8 cellular contexts compared by ENCODE assay signal in genomic region chr6:27251672-27252251, GRCh38. TPM values are rescaled to one million over a fixed set of nuclear protein-coding genes. Genes with fewer than 3 reads are reported as not detected.
A peak's percentile ranks its signal among the peaks of the same experiment; 100 is the strongest.
DNase-seq lines count a peak whose midpoint lies in the region; ATAC-seq, FAIRE-seq and TF ChIP-seq lines count a peak whose summit lies in the region.

No MANE protein-coding gene starts in this region.

- no peaks in the 10 kb centered on the region for H3K36me3 ChIP-seq in GM06990 (ENCODE audit: control insufficient read depth, insufficient read depth, low read length)
- no peaks in the 10 kb centered on the region for H3K36me3 ChIP-seq in astrocyte (ENCODE audit: insufficient read depth, low read length)
- no peaks in the 10 kb centered on the region for H3K36me3 ChIP-seq in iPS-20b (ENCODE audit: insufficient read depth, low read depth, low read length)

- H2AFZ ChIP-seq in astrocyte (ENCODE audit: low read depth, low read length) = peak overlapping the region; percentile 77

- ATAC-seq in T-cell (replicated peaks in 1 of 4) = peak; percentile 81 to 92 (median 86)

- TF ChIP-seq CTCF in GM06990 (IDR thresholded peaks at IDR 0.05; ENCODE audit: insufficient read depth, low read length, poor library complexity, severe bottlenecking) (peak; percentile 79), astrocyte (IDR thresholded peaks at IDR 0.05; ENCODE audit: insufficient read depth, low read depth, low read length) (no peak)

- H3K4me1 ChIP-seq in astrocyte (ENCODE audit: insufficient read depth, low read length) (no peaks in the 10 kb centered on the region), iPS-20b (ENCODE audit: insufficient read depth, low read length) (peaks cover 5% of the 10 kb centered on the region; the same call in 1 of the 2 replicates)

- H3K27ac Mint-ChIP-seq in T-cell (no peak overlapping the region), astrocyte (ENCODE audit: unreplicated experiment) (no peak overlapping the region)

- POLR2A ChIA-PET in T-cell (lab: Charles Lee) = no interaction called here

- CTCF ChIA-PET in T-cell (lab: Charles Lee) = interaction anchor here in 1 of 2 donors (0.7 kb wide), 1 partner anchor 125 kb away, joined by 7 read pairs; no protein-coding TSS in a partner anchor

- peak overlapping the region; percentile 82 to 90 (median 84) for H3K4me3 Mint-ChIP-seq in T-cell
- peak overlapping the region; percentile 89 for H3K4me3 Mint-ChIP-seq in astrocyte (ENCODE audit: unreplicated experiment)

- DNase-seq in GM06990 (ENCODE audit: extremely low read depth, insufficient read length) (peak; percentile 93), H4 (ENCODE audit: low spot score) (peak; percentile 75), M059J (ENCODE audit: low read depth) (peak; percentile 86), T-cell (peak; percentile 19 to 68 (median 49)), astrocyte (ENCODE audit: low read depth) (peak; percentile 52), epidermal melanocyte (ENCODE audit: insufficient read length, low spot score) (no peak)
- peak; percentile 83 for DNase-seq in stimulated activated CD4-positive, alpha-beta T cell treated with anti-CD3 and anti-CD28 coated beads, Interleukin-15, amount 100 ng/mL, for 24 hours

- no peaks in the 10 kb centered on the region for H3K79me2 ChIP-seq in astrocyte (ENCODE audit: insufficient read depth, low read length)

- no peak for FAIRE-seq in astrocyte (lab: Jason Lieb, UNC)

- no peaks in the 10 kb centered on the region for H4K20me1 ChIP-seq in astrocyte (ENCODE audit: insufficient read depth, low read length)

- peaks cover 6 to 15% (median 12%) of the 10 kb centered on the region in 3 donors for H3K4me1 Mint-ChIP-seq in T-cell
- no peaks in the 10 kb centered on the region for H3K4me1 Mint-ChIP-seq in astrocyte (ENCODE audit: low read depth, unreplicated experiment)

- no peaks in the 10 kb centered on the region for H3K27me3 ChIP-seq in GM06990 (replicated peaks; ENCODE audit: control insufficient read depth, insufficient read depth, low read length)
- peaks cover 28% of the 10 kb centered on the region for H3K27me3 ChIP-seq in astrocyte (ENCODE audit: insufficient read depth, low read length)
- peaks cover 38% of the 10 kb centered on the region for H3K27me3 ChIP-seq in iPS-20b (ENCODE audit: insufficient read depth, low read length)

- H3K9me3 ChIP-seq in astrocyte (ENCODE audit: insufficient read depth, low read depth, low read length) (no peaks in the 10 kb centered on the region), iPS-20b (ENCODE audit: insufficient read depth, low read depth, low read length) (no peaks in the 10 kb centered on the region)

- H3K4me3 ChIP-seq in GM06990 (replicated peaks; ENCODE audit: low read depth, low read length) = peak overlapping the region; percentile 84
- peak overlapping the region; percentile 28 for H3K4me3 ChIP-seq in astrocyte (ENCODE audit: insufficient read depth, low read depth, low read length)
- H3K4me3 ChIP-seq in iPS-20b (ENCODE audit: low read length) = peak overlapping the region; percentile 82

- peak overlapping the region; percentile 79 for H3K4me2 ChIP-seq in astrocyte (ENCODE audit: low read length)

- no peak overlapping the region for H3K9ac ChIP-seq in astrocyte (ENCODE audit: low read length)
- H3K9ac ChIP-seq in iPS-20b (ENCODE audit: low read depth, low read length) = peak overlapping the region; percentile 77; the same call in 1 of the 2 replicates

- peaks cover 53 to 69% of the 10 kb centered on the region in 2 donors for H3K27me3 Mint-ChIP-seq in T-cell
- peaks cover 40% of the 10 kb centered on the region for H3K27me3 Mint-ChIP-seq in astrocyte (ENCODE audit: low read depth, unreplicated experiment)

- no peaks in the 10 kb centered on the region for H3K36me3 Mint-ChIP-seq in T-cell
- H3K36me3 Mint-ChIP-seq in astrocyte (ENCODE audit: low read depth, unreplicated experiment) = no peaks in the 10 kb centered on the region

- no peaks in the 10 kb centered on the region for H3K9me3 Mint-ChIP-seq in T-cell
- H3K9me3 Mint-ChIP-seq in astrocyte (ENCODE audit: unreplicated experiment) = peaks cover 2% of the 10 kb centered on the region

- no peak overlapping the region for H3K27ac ChIP-seq in astrocyte (ENCODE audit: low read depth, low read length)
- no peak overlapping the region for H3K27ac ChIP-seq in iPS-20b (ENCODE audit: low read length)

RNA-seq across cellular contexts. Expression of gene PRSS16, which starts 4.3 kb away (rescaled TPM):
- total RNA-seq in H4 (2014; rRNA removed; shearing (Covaris generic)) = 3.4 and 5.2 TPM in 2 replicates
- total RNA-seq in M059J (2014; rRNA removed; shearing (Covaris generic)) = 2.9 and 5.4 TPM in 2 replicates
- total RNA-seq in T-cell (1 to 10 TPM in 4 of 5 donors, under 1 TPM in 1; 0.43 to 3.2 (median 2.1) TPM), astrocyte (2.0 and 2.3 TPM in 2 replicates)

Comparison
In these comparisons a context has a peak if more than half of its experiments do, and no peak if none do; other contexts are left out.
1. H3K4me3 ChIP-seq: peak in every context shown above with its lines; median percentile 84 in GM06990; 82 in iPS-20b; 28 in astrocyte.